1 cellular context compared by ENCODE assay signal in the genomic region with DNA sequence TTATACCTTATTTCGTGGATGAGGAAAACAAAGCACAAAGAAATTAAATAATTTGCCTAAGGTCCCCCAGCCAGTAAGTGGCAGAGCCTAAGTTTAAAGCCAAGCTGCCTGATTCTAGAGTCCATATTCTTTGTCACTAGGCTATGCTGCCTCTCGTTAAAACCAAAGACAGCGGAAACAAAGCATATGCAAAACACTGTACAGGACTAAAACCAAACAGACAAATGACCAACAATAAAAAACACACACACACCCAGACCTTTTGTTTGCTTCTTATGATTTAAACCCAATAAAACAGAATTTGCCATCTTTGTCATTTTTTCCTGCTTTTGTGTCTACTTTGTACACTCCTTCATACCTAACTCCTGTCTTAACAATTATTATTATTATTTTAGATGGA.
TF ChIP-seq lines count a peak whose summit lies in the region.

No MANE protein-coding gene starts in this region.

TF ChIP-seq in endothelial cell of umbilical vein, 7 proteins besides CTCF, POLR2A, EP300 and RAD21:
- TF ChIP-seq, protein P1, sequence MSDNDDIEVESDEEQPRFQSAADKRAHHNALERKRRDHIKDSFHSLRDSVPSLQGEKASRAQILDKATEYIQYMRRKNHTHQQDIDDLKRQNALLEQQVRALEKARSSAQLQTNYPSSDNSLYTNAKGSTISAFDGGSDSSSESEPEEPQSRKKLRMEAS (IDR thresholded peaks at IDR 0.05; ENCODE audit: insufficient read depth, insufficient read length), result no peak
- no peak for TF ChIP-seq MYC (IDR thresholded peaks at IDR 0.05; ENCODE audit: low read depth, low read length)
- TF ChIP-seq JUN (IDR thresholded peaks at IDR 0.05; ENCODE audit: borderline replicate concordance, insufficient read depth, insufficient read length, low read depth), result no peak
- no peak for TF ChIP-seq POLR2AphosphoS5 (IDR thresholded peaks at IDR 0.05; ENCODE audit: insufficient read depth, low read depth, low read length)
- no peak for TF ChIP-seq FOS (IDR thresholded peaks at IDR 0.05; ENCODE audit: borderline replicate concordance, insufficient read depth, low read length)
- no peak for TF ChIP-seq GATA2 (IDR thresholded peaks at IDR 0.05; ENCODE audit: insufficient read depth, insufficient read length, low read depth, low read length)
- TF ChIP-seq EZH2 (IDR thresholded peaks at IDR 0.05; ENCODE audit: borderline replicate concordance, low read depth, low read length, severe bottlenecking), result no peak
